ENCODE assay signal across 12 cellular contexts in genomic region chr13:99265162-99265822, GRCh38. TPM values are rescaled to one million over a fixed set of nuclear protein-coding genes. Genes with fewer than 3 reads are reported as not detected.
DNase-seq lines count a peak whose midpoint lies in the region; ATAC-seq and TF ChIP-seq lines count a peak whose summit lies in the region.
"Had no signal": no experiment of that assay in that cellular context is flagged by ENCODE, and none has a peak within 500 bp of the region (broad histone marks: within the 10 kb centered on the region; RNA-seq: fewer than 3 reads in every experiment).

No MANE protein-coding gene starts in this region.

- no TSS peak for BruUV-seq in PC-3 (replicated peaks; lab: Mats Ljungman, UMichigan)

- H2AFZ ChIP-seq in neural progenitor cell (replicated peaks) (no peak overlapping the region), PC-3 (ENCODE audit: low read length) (no peak overlapping the region)

- no peaks in the 10 kb centered on the region for H3K9me3 ChIP-seq in BLaER1 treated with 17β-estradiol and CSF1 and Interleukin-3, amounts not matched to agents 10 nM and 100 nM (replicated peaks in 1 of 11)
- H3K9me3 ChIP-seq in neural progenitor cell (ENCODE audit: low read depth) (no peaks in the 10 kb centered on the region), PC-3 (ENCODE audit: low read length) (no peaks in the 10 kb centered on the region)

- peaks cover 16% of the 10 kb centered on the region for H3K36me3 Mint-ChIP-seq in activated T-helper 1 cell treated with anti-CD3 and anti-CD28 coated beads, Interleukin-12 subunit alpha, Interleukin-12 subunit beta, Interleukin-2, Interleukin-4 antibody, amounts not matched to agents 30 ng/mL and 10 ng/mL and 1 ng/mL, durations not matched to agents 14 hours and 24 hours and 36 hours (ENCODE audit: low read depth)
- peaks cover 1% of the 10 kb centered on the region for H3K36me3 Mint-ChIP-seq in neural progenitor cell

- H4K20me1 ChIP-seq in BLaER1 treated with 17β-estradiol and CSF1 and Interleukin-3, amounts not matched to agents 10 nM and 100 nM: peaks cover 0 to 32% (median 0%) of the 10 kb centered on the region in 11 experiments; a peak in 6 of 22 replicates
- peaks cover 25% of the 10 kb centered on the region for H4K20me1 ChIP-seq in neural progenitor cell (ENCODE audit: low read depth)
- H4K20me1 ChIP-seq in PC-3 (ENCODE audit: low read length): no peaks in the 10 kb centered on the region

- TF ChIP-seq CTCF in neural progenitor cell (IDR thresholded peaks at IDR 0.05) (no peak), PC-3 (conservative IDR thresholded peaks at IDR 0.05; ENCODE audit: low read depth, low read length) (no peak)

- peaks cover 80 to 98% (median 90%) of the 10 kb centered on the region in 10 experiments for H3K4me1 ChIP-seq in BLaER1 treated with 17β-estradiol and CSF1 and Interleukin-3, amounts not matched to agents 10 nM and 100 nM
- H3K4me1 ChIP-seq in neural progenitor cell (no peaks in the 10 kb centered on the region), PC-3 (ENCODE audit: insufficient read depth, low read length) (no peaks in the 10 kb centered on the region)

- H3K27me3 Mint-ChIP-seq in activated T-helper 1 cell treated with anti-CD3 and anti-CD28 coated beads, Interleukin-12 subunit alpha, Interleukin-12 subunit beta, Interleukin-2, Interleukin-4 antibody, amounts not matched to agents 30 ng/mL and 10 ng/mL and 1 ng/mL, durations not matched to agents 14 hours and 24 hours and 36 hours (ENCODE audit: insufficient read depth): no peaks in the 10 kb centered on the region
- H3K27me3 Mint-ChIP-seq in neural progenitor cell (ENCODE audit: insufficient read depth, low read depth): peaks cover 3% of the 10 kb centered on the region
- H3K27me3 Mint-ChIP-seq: progenitor cell of endocrine pancreas had no signal

- H3K27ac ChIP-seq in BLaER1 treated with 17β-estradiol and CSF1 and Interleukin-3, amounts not matched to agents 10 nM and 100 nM: peak overlapping the region in 8 of 11 experiments; percentile 45 to 93 (median 67); a peak in 15 of 22 replicates
- H3K27ac ChIP-seq in neural progenitor cell (peak overlapping the region; percentile 57), PC-3 (ENCODE audit: low read length) (no peak overlapping the region)

- no peaks in the 10 kb centered on the region for H3K9me2 ChIP-seq in PC-3 (replicated peaks; ENCODE audit: low read length)

- peak overlapping the region in 9 of 11 experiments; percentile 9 to 67 (median 42); a peak in 14 of 22 replicates for H3K9ac ChIP-seq in BLaER1 treated with 17β-estradiol and CSF1 and Interleukin-3, amounts not matched to agents 10 nM and 100 nM
- no peak overlapping the region for H3K9ac ChIP-seq in neural progenitor cell
- no peak overlapping the region for H3K9ac ChIP-seq in PC-3 (ENCODE audit: low read length)

- H3K36me3 ChIP-seq in BLaER1 treated with 17β-estradiol and CSF1 and Interleukin-3, amounts not matched to agents 10 nM and 100 nM: peaks cover 8 to 57% (median 27%) of the 10 kb centered on the region in 11 experiments; a peak in 20 of 22 replicates
- H3K36me3 ChIP-seq in neural progenitor cell (no peaks in the 10 kb centered on the region), PC-3 (ENCODE audit: low read depth, low read length) (no peaks in the 10 kb centered on the region; the same call in 1 of the 2 replicates)

- peak overlapping the region; percentile 41 for H3K27ac Mint-ChIP-seq in activated T-helper 1 cell treated with anti-CD3 and anti-CD28 coated beads, Interleukin-12 subunit alpha, Interleukin-12 subunit beta, Interleukin-2, Interleukin-4 antibody, amounts not matched to agents 30 ng/mL and 10 ng/mL and 1 ng/mL, durations not matched to agents 14 hours and 24 hours and 36 hours
- H3K27ac Mint-ChIP-seq in neural progenitor cell: no peak overlapping the region
- H3K27ac Mint-ChIP-seq: progenitor cell of endocrine pancreas had no signal

- intact Hi-C loops in activated T-helper 1 cell treated with anti-CD3 and anti-CD28 coated beads, Interleukin-12 subunit alpha, Interleukin-12 subunit beta, Interleukin-2, Interleukin-4 antibody, amounts not matched to agents 30 ng/mL and 10 ng/mL and 1 ng/mL, durations not matched to agents 14 hours and 24 hours and 36 hours (cut with micrococcal nuclease): loop anchor here (5.0 kb wide), 2 partner anchors 232 to 398 kb away; no protein-coding TSS in a partner anchor
- intact Hi-C loops in PC-3 (cut with micrococcal nuclease): loop anchor here (10.0 kb wide), 1 partner anchor 250 kb away; no protein-coding TSS in a partner anchor

- peaks cover 49% of the 10 kb centered on the region for H3K4me1 Mint-ChIP-seq in activated T-helper 1 cell treated with anti-CD3 and anti-CD28 coated beads, Interleukin-12 subunit alpha, Interleukin-12 subunit beta, Interleukin-2, Interleukin-4 antibody, amounts not matched to agents 30 ng/mL and 10 ng/mL and 1 ng/mL, durations not matched to agents 14 hours and 24 hours and 36 hours (ENCODE audit: low read depth)
- H3K4me1 Mint-ChIP-seq in neural progenitor cell: no peaks in the 10 kb centered on the region

- no peak for ATAC-seq in PC-3
- no peak for ATAC-seq in GM21619 (IDR thresholded peaks at IDR 0.05; ENCODE audit: unreplicated experiment)

- DNase-seq in DMS79 (lab: John Stamatoyannopoulos, UW) (peak; percentile 21), neural progenitor cell (ENCODE audit: low spot score) (no peak), PC-3 (no peak), DMS53 treated with DMSO at 0.1 percent for 48 hours (lab: John Stamatoyannopoulos, UW; ENCODE audit: unreplicated experiment) (no peak)
- no peak for DNase-seq in activated T-helper 1 cell treated with anti-CD3 and anti-CD28 coated beads, Interleukin-12 subunit alpha, Interleukin-12 subunit beta, Interleukin-2, Interleukin-4 antibody, amounts not matched to agents 30 ng/mL and 10 ng/mL and 1 ng/mL, durations not matched to agents 14 hours and 24 hours and 36 hours (ENCODE audit: low spot score)
- DNase-seq in effector CD4-positive, alpha-beta T cell: no peak

- H3K27me3 ChIP-seq in BLaER1 treated with 17β-estradiol and CSF1 and Interleukin-3, amounts not matched to agents 10 nM and 100 nM: no peaks in the 10 kb centered on the region
- no peaks in the 10 kb centered on the region for H3K27me3 ChIP-seq in neural progenitor cell
- H3K27me3 ChIP-seq in PC-3 (ENCODE audit: low read length): no peaks in the 10 kb centered on the region

- H3K79me2 ChIP-seq in neural progenitor cell (ENCODE audit: low read depth): no peaks in the 10 kb centered on the region
- no peaks in the 10 kb centered on the region for H3K79me2 ChIP-seq in PC-3 (ENCODE audit: low read length)

- no peak overlapping the region for H3K4me3 Mint-ChIP-seq in activated T-helper 1 cell treated with anti-CD3 and anti-CD28 coated beads, Interleukin-12 subunit alpha, Interleukin-12 subunit beta, Interleukin-2, Interleukin-4 antibody, amounts not matched to agents 30 ng/mL and 10 ng/mL and 1 ng/mL, durations not matched to agents 14 hours and 24 hours and 36 hours
- no peak overlapping the region for H3K4me3 Mint-ChIP-seq in neural progenitor cell

- POLR2A ChIA-PET in PC-3 (lab: Charles Lee; ENCODE audit: unreplicated experiment): no interaction called here

- H3K9me3 Mint-ChIP-seq in activated T-helper 1 cell treated with anti-CD3 and anti-CD28 coated beads, Interleukin-12 subunit alpha, Interleukin-12 subunit beta, Interleukin-2, Interleukin-4 antibody, amounts not matched to agents 30 ng/mL and 10 ng/mL and 1 ng/mL, durations not matched to agents 14 hours and 24 hours and 36 hours: no peaks in the 10 kb centered on the region
- H3K9me3 Mint-ChIP-seq in neural progenitor cell: no peaks in the 10 kb centered on the region

- H3F3A ChIP-seq in neural progenitor cell (ENCODE audit: low read depth) (peaks cover 18% of the 10 kb centered on the region), PC-3 (ENCODE audit: low read length, unreplicated experiment) (no peaks in the 10 kb centered on the region)

- H3K4me3 ChIP-seq in BLaER1 treated with 17β-estradiol and CSF1 and Interleukin-3, amounts not matched to agents 10 nM and 100 nM: no peak overlapping the region
- H3K4me3 ChIP-seq in neural progenitor cell: no peak overlapping the region
- H3K4me3 ChIP-seq in PC-3 (ENCODE audit: low read length): no peak overlapping the region

- CTCF ChIA-PET in PC-3 (lab: Charles Lee): interaction anchor here (1.1 to 1.4 kb wide), 3 partner anchors 64 to 89 kb away, joined by 4 to 29 read pairs (median 9); partner anchors contain the start of gene UBAC2

- peak overlapping the region; percentile 28 to 91 (median 82); a peak in 19 of 22 replicates for H3K4me2 ChIP-seq in BLaER1 treated with 17β-estradiol and CSF1 and Interleukin-3, amounts not matched to agents 10 nM and 100 nM
- no peak overlapping the region for H3K4me2 ChIP-seq in neural progenitor cell
- no peak overlapping the region for H3K4me2 ChIP-seq in PC-3 (ENCODE audit: low read length)

RNA-seq across cellular contexts. Expression of gene GPR18, which starts 7.1 kb away (rescaled TPM):
- 12.0 and 15.9 TPM in 2 replicates for total RNA-seq in activated T-helper 1 cell treated with anti-CD3 and anti-CD28 coated beads, Interleukin-12 subunit alpha, Interleukin-12 subunit beta, Interleukin-2, Interleukin-4 antibody, amounts not matched to agents 30 ng/mL and 10 ng/mL and 1 ng/mL, durations not matched to agents 14 hours and 24 hours and 36 hours
- total RNA-seq in neural progenitor cell (ENCODE audit: low replicate concordance) (not detected in 2 replicates), PC-3 (2014; rRNA removed) (not detected in 2 replicates)
- total RNA-seq: dermis blood vessel endothelial cell, NCI-H460, progenitor cell of endocrine pancreas, temporal lobe had no signal

RNA-seq across cellular contexts. Expression of gene GPR183, which starts 41.9 kb away (rescaled TPM):
- total RNA-seq in activated T-helper 1 cell treated with anti-CD3 and anti-CD28 coated beads, Interleukin-12 subunit alpha, Interleukin-12 subunit beta, Interleukin-2, Interleukin-4 antibody, amounts not matched to agents 30 ng/mL and 10 ng/mL and 1 ng/mL, durations not matched to agents 14 hours and 24 hours and 36 hours: 22.6 and 23.6 TPM in 2 replicates
- total RNA-seq in neural progenitor cell (ENCODE audit: low replicate concordance): not detected in 2 replicates
- not detected in 2 replicates for total RNA-seq in PC-3 (2014; rRNA removed)
- total RNA-seq: progenitor cell of endocrine pancreas had no signal

Comparison
In these comparisons a context has a peak if more than half of its experiments do, and no peak if none do; other contexts are left out.
1. H3K4me2 ChIP-seq: peak in BLaER1 treated with 17β-estradiol and CSF1 and Interleukin-3, amounts not matched to agents 10 nM and 100 nM (11 of 11); none in neural progenitor cell (single experiment) and PC-3 (single experiment).
2. H3K9ac ChIP-seq: peak in BLaER1 treated with 17β-estradiol and CSF1 and Interleukin-3, amounts not matched to agents 10 nM and 100 nM (9 of 11); none in neural progenitor cell (single experiment) and PC-3 (single experiment).
3. RNA of gene GPR18, which starts 7.1 kb away (total RNA-seq): 12.0 to 15.9 TPM in activated T-helper 1 cell treated with anti-CD3 and anti-CD28 coated beads, Interleukin-12 subunit alpha, Interleukin-12 subunit beta, Interleukin-2, Interleukin-4 antibody, amounts not matched to agents 30 ng/mL and 10 ng/mL and 1 ng/mL, durations not matched to agents 14 hours and 24 hours and 36 hours; not detected in neural progenitor cell and not detected in PC-3; every median in the first group is over 10 times any median in the second.
4. RNA of gene GPR183, which starts 41.9 kb away (total RNA-seq): 22.6 to 23.6 TPM in activated T-helper 1 cell treated with anti-CD3 and anti-CD28 coated beads, Interleukin-12 subunit alpha, Interleukin-12 subunit beta, Interleukin-2, Interleukin-4 antibody, amounts not matched to agents 30 ng/mL and 10 ng/mL and 1 ng/mL, durations not matched to agents 14 hours and 24 hours and 36 hours; not detected in neural progenitor cell and not detected in PC-3; every median in the first group is over 10 times any median in the second.